ENCODE assay signal across 15 cellular contexts in genomic region chr2:69716555-69717120, GRCh38. TPM values are rescaled to one million over a fixed set of nuclear protein-coding genes. Genes with fewer than 3 reads are reported as not detected.
DNase-seq lines count a peak whose midpoint lies in the region; ATAC-seq and TF ChIP-seq lines count a peak whose summit lies in the region.
"Had no signal": no experiment of that assay in that cellular context is flagged by ENCODE, and none has a peak within 500 bp of the region (broad histone marks: within the 10 kb centered on the region; RNA-seq: fewer than 3 reads in every experiment).

No MANE protein-coding gene starts in this region.

- no peaks in the 10 kb centered on the region; a peak in 2 of 7 replicates for H3K36me3 Mint-ChIP-seq in H9 (ENCODE audit: insufficient read depth in 1 of 3, low read depth in 3 of 3)
- H3K36me3 Mint-ChIP-seq: activated naive CD4-positive, alpha-beta T cell treated with anti-CD3 and anti-CD28 coated beads, Interleukin-2, amount 50 U/mL, for 72 hours; natural killer cell had no signal

- H2BK5ac ChIP-seq in H9 (ENCODE audit: insufficient read length, low read length) = no peak overlapping the region

- no peaks in the 10 kb centered on the region for H3K36me3 ChIP-seq in skeletal muscle satellite cell (ENCODE audit: insufficient read depth, low read length)
- H3K36me3 ChIP-seq: tibial artery had no signal

- no CpG with 5 or more reads among the region's 13 CpGs for WGBS in H9 (ENCODE audit: extremely low coverage, insufficient read length, low lambda C conversion rate)

- H3K79me1 ChIP-seq in H9 (ENCODE audit: insufficient read depth, low read depth, low read length, poor library complexity, severe bottlenecking) = no peaks in the 10 kb centered on the region

- H3K4me1 ChIP-seq in H9 (ENCODE audit: insufficient read depth, low read length) (peaks cover 27% of the 10 kb centered on the region), skeletal muscle satellite cell (ENCODE audit: control insufficient read depth, insufficient read depth, low read length) (peaks cover 14% of the 10 kb centered on the region)
- H3K4me1 ChIP-seq: foreskin keratinocyte had no signal

- no peak overlapping the region for H3K23ac ChIP-seq in H9 (ENCODE audit: insufficient read length, low read depth, low read length)

- H3K4me3 Mint-ChIP-seq in H9 = no peak overlapping the region; a peak in 1 of 5 replicates
- H3K4me3 Mint-ChIP-seq: natural killer cell had no signal

- H3K14ac ChIP-seq in H9 (ENCODE audit: insufficient read depth, low read length) = no peak overlapping the region

- no peaks in the 10 kb centered on the region; a peak in 3 of 5 replicates for H3K9me3 Mint-ChIP-seq in H9
- H3K9me3 Mint-ChIP-seq: activated naive CD4-positive, alpha-beta T cell treated with anti-CD3 and anti-CD28 coated beads, Interleukin-2, amount 50 U/mL, for 72 hours; natural killer cell had no signal

- H4K5ac ChIP-seq in H9 (ENCODE audit: insufficient read length, low read depth, low read length) = no peak overlapping the region

- no peak overlapping the region for H3K4ac ChIP-seq in H9 (ENCODE audit: low read depth, low read length)

- no peak for DNase-seq in H9
- peak; percentile 16 for DNase-seq in fibroblast of gingiva (ENCODE audit: low read depth)
- no peak for DNase-seq in caudate nucleus (lab: John Stamatoyannopoulos, UW)
- DNase-seq: activated CD4-positive, CD25-positive, alpha-beta regulatory T cell treated with anti-CD3 and anti-CD28 coated beads, Interleukin-2, amount 50 U/mL, for 72 hours; KG1; natural killer cell; NCI-H1930; tibial artery had no signal

- no peak overlapping the region for H4K91ac ChIP-seq in H9 (ENCODE audit: insufficient read length, low read depth, low read length)

- no peak overlapping the region for H3T11ph ChIP-seq in H9 (ENCODE audit: low read length)

- H2BK20ac ChIP-seq in H9 (ENCODE audit: low read depth, low read length, poor library complexity, severe bottlenecking) = no peak overlapping the region

- TF ChIP-seq CTCF in H9 (conservative IDR thresholded peaks at IDR 0.05) = no peak

- no peak overlapping the region for H4K8ac ChIP-seq in H9 (replicated peaks; ENCODE audit: insufficient read length, low read depth, low read length)

- ATAC-seq in SK-N-SH treated with all-trans-retinoic acid at 6 μM for 48 hours (peak; percentile 69), GM18868 (IDR thresholded peaks at IDR 0.05; ENCODE audit: unreplicated experiment) (no peak), HG03520 (IDR thresholded peaks at IDR 0.05; ENCODE audit: unreplicated experiment) (no peak)
- ATAC-seq: natural killer cell had no signal

- H3K27me3 Mint-ChIP-seq in H9 (ENCODE audit: low read depth) = peaks cover 20% of the 10 kb centered on the region

- H3K4me2 ChIP-seq in H9 (ENCODE audit: insufficient read depth, insufficient read length, low read length) = no peak overlapping the region
- H3K4me2 ChIP-seq in skeletal muscle satellite cell (ENCODE audit: low read length) = peak overlapping the region; percentile 53

- no peaks in the 10 kb centered on the region for H3K9me3 ChIP-seq in H9 (ENCODE audit: control insufficient read depth, low read depth, low read length)
- no peaks in the 10 kb centered on the region for H3K9me3 ChIP-seq in skeletal muscle satellite cell (replicated peaks; ENCODE audit: low read length)
- H3K9me3 ChIP-seq: tibial artery had no signal

- no peak overlapping the region for H3K18ac ChIP-seq in H9 (ENCODE audit: insufficient read length, low read depth, low read length)

- H2BK15ac ChIP-seq in H9 (ENCODE audit: low read depth, low read length) = no peak overlapping the region

- no peak overlapping the region for H3K27ac ChIP-seq in H9 (ENCODE audit: insufficient read length, low read depth, low read length)
- H3K27ac ChIP-seq in caudate nucleus (ENCODE audit: low read depth, low read length) = no peak overlapping the region
- H3K27ac ChIP-seq: coronary artery, foreskin keratinocyte, tibial artery had no signal

- no peak overlapping the region for H2BK12ac ChIP-seq in H9 (ENCODE audit: insufficient read length, low read depth, low read length)

- H3K27me3 ChIP-seq in H9 (ENCODE audit: insufficient read depth, low read length) = no peaks in the 10 kb centered on the region
- H3K27me3 ChIP-seq in skeletal muscle satellite cell (ENCODE audit: control insufficient read depth, insufficient read depth, low read length) = peaks cover 14% of the 10 kb centered on the region
- H3K27me3 ChIP-seq: foreskin keratinocyte, tibial artery had no signal

- H3K23me2 ChIP-seq in H9 (ENCODE audit: insufficient read length, low read depth, low read length, poor library complexity, severe bottlenecking) = no peaks in the 10 kb centered on the region

- H3K4me3 ChIP-seq in skeletal muscle satellite cell (ENCODE audit: low read length) = no peak overlapping the region
- H3K4me3 ChIP-seq: coronary artery, tibial artery had no signal

- H3K56ac ChIP-seq in H9 (ENCODE audit: insufficient read length, low read depth, low read length) = no peak overlapping the region

- no peak overlapping the region for H2AFZ ChIP-seq in H9 (ENCODE audit: low read length)

- peaks cover 2% of the 10 kb centered on the region for H4K20me1 ChIP-seq in H9 (ENCODE audit: control insufficient read depth, insufficient read depth, insufficient read length)

- no peak overlapping the region for H3K9ac ChIP-seq in H9 (ENCODE audit: extremely low read depth, insufficient read length, low read length)
- no peak overlapping the region for H3K9ac ChIP-seq in skeletal muscle satellite cell (ENCODE audit: low read depth, low read length)

- H2AK5ac ChIP-seq in H9 (ENCODE audit: insufficient read length, low read length) = no peak overlapping the region

- H3K27ac Mint-ChIP-seq in H9 = peak overlapping the region in 2 of 3 experiments; percentile 5 to 58; a peak in 4 of 7 replicates
- H3K27ac Mint-ChIP-seq: natural killer cell had no signal

- no peaks in the 10 kb centered on the region for H3K79me2 ChIP-seq in H9 (ENCODE audit: insufficient read depth, low read length)

- peaks cover 53 to 60% of the 10 kb centered on the region in 2 experiments for H3K4me1 Mint-ChIP-seq in H9

- H2BK120ac ChIP-seq in H9 (ENCODE audit: low read depth, low read length, poor library complexity, severe bottlenecking) = no peak overlapping the region

TF ChIP-seq in SK-N-SH treated with all-trans-retinoic acid at 6 μM for 48 hours, 23 proteins besides CTCF, POLR2A, EP300 and RAD21 (continues in another document):
- TF ChIP-seq ZNF565 (CRISPR knock-in tag; conservative IDR thresholded peaks at IDR 0.05; ENCODE audit: low read depth) (no peak), GLIS3 (CRISPR knock-in tag; IDR thresholded peaks at IDR 0.05) (no peak), ARNTL (CRISPR knock-in tag; IDR thresholded peaks at IDR 0.05; ENCODE audit: borderline replicate concordance, low read depth) (no peak), ESRRG (CRISPR knock-in tag; IDR thresholded peaks at IDR 0.05) (no peak), POU6F1 (CRISPR knock-in tag; IDR thresholded peaks at IDR 0.05; ENCODE audit: borderline replicate concordance, low read depth) (no peak), ZC3H10 (CRISPR knock-in tag; IDR thresholded peaks at IDR 0.05) (no peak), ZFP3 (CRISPR knock-in tag; IDR thresholded peaks at IDR 0.05) (no peak), ZNF8 (CRISPR knock-in tag; IDR thresholded peaks at IDR 0.05) (no peak)
- TF ChIP-seq, protein P1, sequence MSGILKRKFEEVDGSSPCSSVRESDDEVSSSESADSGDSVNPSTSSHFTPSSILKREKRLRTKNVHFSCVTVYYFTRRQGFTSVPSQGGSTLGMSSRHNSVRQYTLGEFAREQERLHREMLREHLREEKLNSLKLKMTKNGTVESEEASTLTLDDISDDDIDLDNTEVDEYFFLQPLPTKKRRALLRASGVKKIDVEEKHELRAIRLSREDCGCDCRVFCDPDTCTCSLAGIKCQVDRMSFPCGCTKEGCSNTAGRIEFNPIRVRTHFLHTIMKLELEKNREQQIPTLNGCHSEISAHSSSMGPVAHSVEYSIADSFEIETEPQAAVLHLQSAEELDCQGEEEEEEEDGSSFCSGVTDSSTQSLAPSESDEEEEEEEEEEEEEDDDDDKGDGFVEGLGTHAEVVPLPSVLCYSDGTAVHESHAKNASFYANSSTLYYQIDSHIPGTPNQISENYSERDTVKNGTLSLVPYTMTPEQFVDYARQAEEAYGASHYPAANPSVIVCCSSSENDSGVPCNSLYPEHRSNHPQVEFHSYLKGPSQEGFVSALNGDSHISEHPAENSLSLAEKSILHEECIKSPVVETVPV (CRISPR knock-in tag; IDR thresholded peaks at IDR 0.05) = no peak

RNA-seq across cellular contexts. Expression of gene ANXA4, which starts 25.3 kb away (rescaled TPM):
- total RNA-seq in H9 (2021) = 14.3 and 14.4 TPM in 2 replicates
- total RNA-seq in skeletal muscle satellite cell (2012; rRNA removed) = 27.4 and 28.2 TPM in 2 replicates
